In genomic region chr6:89963391-89963790, GRCh38 we compare ENCODE assay signal across 19 cellular contexts.
"Had no signal": no experiment of that assay in that cellular context is flagged by ENCODE, and none has a peak within 500 bp of the region (broad histone marks: within the 10 kb centered on the region; RNA-seq: fewer than 3 reads in every experiment).

No MANE protein-coding gene starts in this region.

- H3K27me3 ChIP-seq: adrenal gland, colonic mucosa, esophagus muscularis mucosa, foreskin keratinocyte, transverse colon had no signal

- H3K36me3 ChIP-seq: adrenal gland, colonic mucosa, esophagus muscularis mucosa, left ventricle myocardium inferior, transverse colon had no signal

- H3K4me1 ChIP-seq: adrenal gland, colonic mucosa, esophagus muscularis mucosa, foreskin keratinocyte, left ventricle myocardium inferior, transverse colon had no signal

- H3K9me3 Mint-ChIP-seq: activated CD4-positive, alpha-beta memory T cell treated with anti-CD3 and anti-CD28 coated beads, Interleukin-2, amount 10 ng/mL, durations not matched to agents 7 days and 5 days; natural killer cell treated with Interleukin-12 subunit alpha and Interleukin-12 subunit beta and Interleukin-15 and Interleukin-18, amount 100 ng/mL, for 72 hours had no signal

- H3K4me3 ChIP-seq: adrenal gland, colonic mucosa, esophagus muscularis mucosa, left ventricle myocardium inferior, transverse colon had no signal

- H3K36me3 Mint-ChIP-seq: natural killer cell treated with Interleukin-12 subunit alpha and Interleukin-12 subunit beta and Interleukin-15 and Interleukin-18, amount 100 ng/mL, for 72 hours had no signal

- H3K27me3 Mint-ChIP-seq: activated CD4-positive, alpha-beta memory T cell treated with anti-CD3 and anti-CD28 coated beads, Interleukin-2, amount 10 ng/mL, durations not matched to agents 7 days and 5 days; natural killer cell treated with Interleukin-12 subunit alpha and Interleukin-12 subunit beta and Interleukin-15 and Interleukin-18, amount 100 ng/mL, for 72 hours had no signal

- DNase-seq: activated CD4-positive, alpha-beta memory T cell treated with anti-CD3 and anti-CD28 coated beads, Interleukin-2, amount 10 ng/mL, durations not matched to agents 7 days and 5 days; activated CD8-positive, alpha-beta memory T cell treated with anti-CD3 and anti-CD28 coated beads, Interleukin-2, amount 50 U/mL, for 4 hours; activated naive CD4-positive, alpha-beta T cell; adrenal gland; central memory CD4-positive, alpha-beta T cell; colonic mucosa; foreskin keratinocyte; glutamatergic neuron; hypothalamus; left ventricle myocardium inferior; mesenchymal stem cell; retina; stimulated activated CD4-positive, alpha-beta T cell treated with anti-CD3 and anti-CD28 coated beads, Interleukin-2, amount 100 ng/mL, for 48 hours; stimulated activated naive CD4-positive, alpha-beta T cell; T-helper 9 cell; transverse colon had no signal

- ATAC-seq: foreskin keratinocyte; natural killer cell treated with Interleukin-12 subunit alpha and Interleukin-12 subunit beta and Interleukin-15 and Interleukin-18, amount 100 ng/mL, for 72 hours had no signal

- H3K9me3 ChIP-seq: adrenal gland, colonic mucosa, esophagus muscularis mucosa, left ventricle myocardium inferior, transverse colon had no signal

- H3K27ac ChIP-seq: adrenal gland, colonic mucosa, esophagus muscularis mucosa, foreskin keratinocyte, left ventricle myocardium inferior, transverse colon, VCaP had no signal

- H3K27ac Mint-ChIP-seq: activated CD4-positive, alpha-beta memory T cell treated with anti-CD3 and anti-CD28 coated beads, Interleukin-2, amount 10 ng/mL, durations not matched to agents 7 days and 5 days; natural killer cell treated with Interleukin-12 subunit alpha and Interleukin-12 subunit beta and Interleukin-15 and Interleukin-18, amount 100 ng/mL, for 72 hours had no signal

- H3K4me3 Mint-ChIP-seq: activated CD4-positive, alpha-beta memory T cell treated with anti-CD3 and anti-CD28 coated beads, Interleukin-2, amount 10 ng/mL, durations not matched to agents 7 days and 5 days; natural killer cell treated with Interleukin-12 subunit alpha and Interleukin-12 subunit beta and Interleukin-15 and Interleukin-18, amount 100 ng/mL, for 72 hours had no signal
